Comparison of ENCODE assay signal across 8 cellular contexts in the genomic region with DNA sequence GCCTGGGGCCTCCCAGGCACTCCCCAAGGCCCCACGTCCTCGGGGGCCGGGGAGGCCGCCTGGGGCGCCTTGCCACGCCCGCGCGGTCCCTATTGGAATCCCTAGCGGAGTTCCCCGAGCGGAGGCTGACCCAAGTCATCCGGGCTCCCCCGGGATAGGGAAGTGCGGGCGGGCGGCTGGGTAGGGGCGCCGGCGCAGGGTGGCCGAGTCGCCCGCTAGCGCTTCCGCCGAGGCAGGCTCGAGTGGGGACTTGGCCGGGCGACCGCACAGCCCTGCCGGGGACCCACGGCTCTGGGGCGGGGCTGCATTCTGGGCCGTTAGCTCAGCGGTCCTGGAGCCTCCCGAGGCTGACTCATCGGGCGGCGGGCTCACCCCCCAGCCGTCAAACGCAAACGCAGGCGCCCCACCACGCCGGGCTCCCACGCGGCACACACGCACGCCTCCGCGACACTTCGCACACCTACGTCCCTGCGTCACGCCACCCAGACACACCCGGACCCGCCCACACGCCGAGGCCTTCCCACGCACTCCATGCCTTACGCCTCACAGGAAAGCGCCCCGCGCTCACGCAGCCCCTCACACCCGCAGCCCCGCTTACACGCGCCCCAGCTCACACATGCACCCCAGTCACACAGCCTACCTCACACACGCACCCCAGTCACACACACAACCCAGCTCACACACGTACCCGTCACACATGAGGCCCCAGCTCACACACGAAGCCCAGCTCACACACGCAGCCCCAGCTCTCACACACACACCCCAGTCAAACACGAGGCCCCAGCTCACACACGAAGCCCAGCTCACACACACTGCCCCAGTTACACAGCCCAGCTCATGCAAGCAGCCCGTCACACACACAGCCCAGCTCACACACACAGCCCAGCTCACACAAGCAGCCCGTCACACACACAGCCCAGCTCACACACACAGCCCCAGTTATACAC. TPM values are rescaled to one million over a fixed set of nuclear protein-coding genes. Genes with fewer than 3 reads are reported as not detected.
DNase-seq lines count a peak whose midpoint lies in the region; ATAC-seq and TF ChIP-seq lines count a peak whose summit lies in the region.

No MANE protein-coding gene starts in this region.

- DNase-seq in H7, result peak; percentile 76
- peak; percentile 27 to 49 for DNase-seq in SW 1271 (lab: John Stamatoyannopoulos, UW)
- DNase-seq in activated naive CD8-positive, alpha-beta T cell treated with anti-CD3 and anti-CD28 coated beads, Interleukin-2, amount 10 ng/mL, durations not matched to agents 7 days and 5 days, result peak; percentile 69
- peak; percentile 72 to 89 (median 88) for DNase-seq in heart left ventricle
- peak in 7 of 10 donors; percentile 57 to 96 (median 81) for DNase-seq in posterior cingulate gyrus
- peak; percentile 75 for DNase-seq in transverse colon
- DNase-seq in NCI-H128 (lab: John Stamatoyannopoulos, UW; ENCODE audit: unreplicated experiment), result no peak
- DNase-seq in NCI-H2029 treated with DMSO at 0.1 percent for 48 hours (lab: John Stamatoyannopoulos, UW), result no peak

- peak overlapping the region; percentile 49 for H3K4me3 ChIP-seq in H7 (ENCODE audit: insufficient read depth, low read depth, low read length)
- H3K4me3 ChIP-seq in heart left ventricle, result peak overlapping the region; percentile 63 to 99 (median 82)
- H3K4me3 ChIP-seq in transverse colon, result peak overlapping the region; percentile 42 to 83 (median 62)

- peaks cover 3% of the 10 kb centered on the region for H3K36me3 Mint-ChIP-seq in activated naive CD8-positive, alpha-beta T cell treated with anti-CD3 and anti-CD28 coated beads, Interleukin-2, amount 10 ng/mL, durations not matched to agents 7 days and 5 days

- WGBS in heart left ventricle, 4 donors, result 13 to 32% (median 20%) methylated on average over 40 to 78 of the region's 78 CpGs
- WGBS in transverse colon (ENCODE audit: low coverage in 1 of 2), 2 donors, result 9% methylated on average over 46 of the region's 78 CpGs; no CpG with 5 or more reads in 1 of the 2 donors

- TF ChIP-seq EP300 in transverse colon (IDR thresholded peaks at IDR 0.05; ENCODE audit: low read depth), result no peak

- H3K4me3 Mint-ChIP-seq in activated naive CD8-positive, alpha-beta T cell treated with anti-CD3 and anti-CD28 coated beads, Interleukin-2, amount 10 ng/mL, durations not matched to agents 7 days and 5 days, result peak overlapping the region; percentile 77

- TF ChIP-seq CTCF in heart left ventricle (IDR thresholded peaks at IDR 0.05) (no peak), transverse colon (IDR thresholded peaks at IDR 0.05) (no peak)

- H3K27ac ChIP-seq in heart left ventricle, result peak overlapping the region; percentile 85 to 100 (median 95)
- H3K27ac ChIP-seq in transverse colon, result peak overlapping the region; percentile 84 to 95 (median 88)

- H3K4me1 ChIP-seq in heart left ventricle, result peaks cover 0 to 76% (median 50%) of the 10 kb centered on the region in 12 donors
- peaks cover 10 to 69% (median 40%) of the 10 kb centered on the region in 4 donors for H3K4me1 ChIP-seq in transverse colon

- peaks cover 24% of the 10 kb centered on the region for H3K4me1 Mint-ChIP-seq in activated naive CD8-positive, alpha-beta T cell treated with anti-CD3 and anti-CD28 coated beads, Interleukin-2, amount 10 ng/mL, durations not matched to agents 7 days and 5 days

- in situ Hi-C loops in transverse colon (cut with MboI; ENCODE audit: low pct_ligation_motif_present in 1 of 4, low pct_unique_long_range_greater_than_20kb in 1 of 4, low sequenced_read_pairs in 3 of 4), result no loop called here

- H3K9me3 ChIP-seq in heart left ventricle (no peaks in the 10 kb centered on the region), transverse colon (no peaks in the 10 kb centered on the region)

- TF ChIP-seq POLR2A in heart left ventricle (IDR thresholded peaks at IDR 0.05) (peak in 1 of 2 donors; percentile 49), transverse colon (IDR thresholded peaks at IDR 0.05) (no peak)

- peak; percentile 48 for ATAC-seq in activated naive CD8-positive, alpha-beta T cell treated with anti-CD3 and anti-CD28 coated beads, Interleukin-2, amount 10 ng/mL, durations not matched to agents 7 days and 5 days (ENCODE audit: low read depth)
- peak in 3 of 4 donors; percentile 36 to 60 (median 56) for ATAC-seq in heart left ventricle

- POLR2A ChIA-PET in activated naive CD8-positive, alpha-beta T cell treated with anti-CD3 and anti-CD28 coated beads, Interleukin-2, amount 10 ng/mL, durations not matched to agents 7 days and 5 days (lab: Charles Lee), result interaction anchor here (0.7 to 1.8 kb wide), 4 partner anchors 13 to 183 kb away, joined by 3 to 6 read pairs (median 3); partner anchors contain the start of genes DDX6 and KMT2A

- H3K27me3 ChIP-seq in H7 (ENCODE audit: control insufficient read depth, insufficient read depth, low read length) (peaks cover 64% of the 10 kb centered on the region), heart left ventricle (peaks cover 0 to 18% (median 0%) of the 10 kb centered on the region in 9 donors), transverse colon (peaks cover 30% of the 10 kb centered on the region)

- H3K9me3 Mint-ChIP-seq in activated naive CD8-positive, alpha-beta T cell treated with anti-CD3 and anti-CD28 coated beads, Interleukin-2, amount 10 ng/mL, durations not matched to agents 7 days and 5 days, result no peaks in the 10 kb centered on the region

- peak overlapping the region; percentile 77 for H3K27ac Mint-ChIP-seq in activated naive CD8-positive, alpha-beta T cell treated with anti-CD3 and anti-CD28 coated beads, Interleukin-2, amount 10 ng/mL, durations not matched to agents 7 days and 5 days

- intact Hi-C loops in heart left ventricle (cut with DNase I) (loop anchor here in 7 of 10 donors (1.0 to 10.0 kb wide), 4 partner anchors 36 to 51 kb away; partner anchors contain the start of gene ARCN1 (in 2 of the 7)), posterior cingulate gyrus (cut with DNase I) (no loop called here), transverse colon (cut with DNase I; ENCODE audit: low total_unique reads) (no loop called here)

- H3K27me3 Mint-ChIP-seq in activated naive CD8-positive, alpha-beta T cell treated with anti-CD3 and anti-CD28 coated beads, Interleukin-2, amount 10 ng/mL, durations not matched to agents 7 days and 5 days, result peaks cover 27% of the 10 kb centered on the region

- H3K36me3 ChIP-seq in H7 (replicated peaks; ENCODE audit: control insufficient read depth, insufficient read depth, low read length) (no peaks in the 10 kb centered on the region), heart left ventricle (peaks cover 0 to 7% (median 4%) of the 10 kb centered on the region in 9 donors), transverse colon (no peaks in the 10 kb centered on the region)

RNA-seq across cellular contexts. Expression of gene PHLDB1, which starts 1.1 kb away (rescaled TPM):
- total RNA-seq in H7 (2014; rRNA removed; shearing (Covaris generic)), result 48.7 and 55.0 TPM in 2 replicates
- 1 to 10 TPM; 2.7 to 3.3 TPM for total RNA-seq in activated naive CD8-positive, alpha-beta T cell treated with anti-CD3 and anti-CD28 coated beads, Interleukin-2, amount 10 ng/mL, durations not matched to agents 7 days and 5 days
- total RNA-seq in heart left ventricle (100 to 1,000 TPM in 7 of 9 donors, 10 to 100 TPM in 2; 86.0 to 124 (median 113) TPM), transverse colon (100 to 1,000 TPM in 2 of 4 donors, 10 to 100 TPM in 2; 92.6 to 276 (median 161) TPM)
- 100 to 1,000 TPM; 104 to 129 TPM for polyA plus RNA-seq in heart left ventricle

RNA-seq across cellular contexts. Expression of gene ARCN1, which starts 36.3 kb away (rescaled TPM):
- 136 and 152 TPM in 2 replicates for total RNA-seq in H7 (2014; rRNA removed; shearing (Covaris generic))
- total RNA-seq in activated naive CD8-positive, alpha-beta T cell treated with anti-CD3 and anti-CD28 coated beads, Interleukin-2, amount 10 ng/mL, durations not matched to agents 7 days and 5 days, result 100 to 1,000 TPM; 107 to 108 TPM
- total RNA-seq in heart left ventricle (100 to 1,000 TPM in 4 of 9 donors, 10 to 100 TPM in 5; 87.6 to 127 (median 99.6) TPM), transverse colon (10 to 100 TPM; 27.9 to 80.3 (median 61.0) TPM)
- 100 to 1,000 TPM in 1 of 2 donors, 10 to 100 TPM in 1; 53.1 to 107 TPM for polyA plus RNA-seq in heart left ventricle

RNA-seq across cellular contexts. Expression of gene IFT46, which starts 42.8 kb away (rescaled TPM):
- total RNA-seq in H7 (2014; rRNA removed; shearing (Covaris generic)), result 3.9 and 8.9 TPM in 2 replicates
- total RNA-seq in activated naive CD8-positive, alpha-beta T cell treated with anti-CD3 and anti-CD28 coated beads, Interleukin-2, amount 10 ng/mL, durations not matched to agents 7 days and 5 days, result 10 to 100 TPM; 12.1 to 14.3 TPM
- total RNA-seq in heart left ventricle (10 to 100 TPM; 14.7 to 39.0 (median 21.7) TPM), transverse colon (10 to 100 TPM in 3 of 4 donors, 1 to 10 TPM in 1; 4.8 to 20.2 (median 14.8) TPM)
- polyA plus RNA-seq in heart left ventricle, result 10 to 100 TPM; 22.9 to 29.1 TPM

Comparison
In these comparisons a context has a peak if more than half of its experiments do, and no peak if none do; other contexts are left out.
1. DNase-seq: peak in H7 (single experiment), SW 1271 (2 of 2), activated naive CD8-positive, alpha-beta T cell treated with anti-CD3 and anti-CD28 coated beads, Interleukin-2, amount 10 ng/mL, durations not matched to agents 7 days and 5 days (single experiment), heart left ventricle (5 of 5), posterior cingulate gyrus (7 of 10) and transverse colon (single experiment); none in NCI-H128 (single experiment) and NCI-H2029 treated with DMSO at 0.1 percent for 48 hours (single experiment).
2. RNA of gene PHLDB1, which starts 1.1 kb away (total RNA-seq): 92.6 to 276 TPM in transverse colon, 86.0 to 124 TPM in heart left ventricle and 48.7 to 55.0 TPM in H7; 2.7 to 3.3 TPM in activated naive CD8-positive, alpha-beta T cell treated with anti-CD3 and anti-CD28 coated beads, Interleukin-2, amount 10 ng/mL, durations not matched to agents 7 days and 5 days; every median in the first group is over 10 times any median in the second.
3. intact Hi-C loops: an anchor here in heart left ventricle (1.0 to 10.0 kb wide); none called in posterior cingulate gyrus and transverse colon.
4. Peak in every context shown above with its lines, with median percentiles within 50 percentile points of each other: H3K4me3 ChIP-seq.